15 cellular contexts compared by ENCODE assay signal in genomic region chr21:14285147-14285546, GRCh38.
A peak's percentile ranks its signal among the peaks of the same experiment; 100 is the strongest.
DNase-seq lines count a peak whose midpoint lies in the region; ATAC-seq, FAIRE-seq and TF ChIP-seq lines count a peak whose summit lies in the region.
"Had no signal": no experiment of that assay in that cellular context is flagged by ENCODE, and none has a peak within 500 bp of the region (broad histone marks: within the 10 kb centered on the region; RNA-seq: fewer than 3 reads in every experiment).

No MANE protein-coding gene starts in this region.

- intact Hi-C loops in K562 (cut with micrococcal nuclease) (no loop called here), aorta (cut with DNase I) (no loop called here)

- no peak for TF ChIP-seq POLR2A in K562 (conservative IDR thresholded peaks at IDR 0.05)

- CTCF ChIA-PET in K562 (lab: Yijun Ruan, JAX; ENCODE audit: low intra/inter-chr PET ratio) = no interaction called here

- H3K9ac ChIP-seq in KMS-11 (peak overlapping the region; percentile 24; the same call in 1 of the 2 replicates), K562 (ENCODE audit: insufficient read depth in 1 of 2, low read depth in 2 of 2, low read length in 2 of 2) (no peak overlapping the region)
- H3K9ac ChIP-seq: BLaER1 had no signal

- POLR2A ChIA-PET in K562 (lab: Yijun Ruan, JAX) = interaction anchor here (1.7 kb wide), 1 partner anchor 9 kb away, joined by 4 read pairs; no protein-coding TSS in a partner anchor

- H3K36me3 ChIP-seq in KMS-11 (ENCODE audit: insufficient read depth) (no peaks in the 10 kb centered on the region), K562 (ENCODE audit: control insufficient read depth, insufficient read depth, low read length) (no peaks in the 10 kb centered on the region), osteoblast (ENCODE audit: insufficient read depth, low read length) (no peaks in the 10 kb centered on the region), aorta (ENCODE audit: control insufficient read depth in 1 of 2, insufficient read depth in 2 of 2, low read length in 1 of 2) (no peaks in the 10 kb centered on the region)
- H3K36me3 ChIP-seq: BLaER1 had no signal

- no peak for FAIRE-seq in K562 (lab: Jason Lieb, UNC)
- FAIRE-seq: H54 had no signal

- no peak for TF ChIP-seq RAD21 in K562 (CRISPR knock-in tag; conservative IDR thresholded peaks at IDR 0.05 in 1 of 2, IDR thresholded peaks at IDR 0.05 in 1 of 2)

- H3K4me3 ChIP-seq in KMS-11 (IDR thresholded peaks at IDR 0.05; ENCODE audit: insufficient read depth, low read depth, low read length) (no peak overlapping the region), K562 (no peak overlapping the region), osteoblast (ENCODE audit: insufficient read depth, low read length) (no peak overlapping the region), aorta (ENCODE audit: low read length in 2 of 2) (no peak overlapping the region)
- H3K4me3 ChIP-seq: BLaER1 had no signal

- peaks cover 44% of the 10 kb centered on the region for H3K4me1 ChIP-seq in KMS-11 (ENCODE audit: low read depth, poor library complexity, severe bottlenecking)
- peaks cover 0 to 1% of the 10 kb centered on the region in 2 experiments; a peak in 3 of 5 replicates for H3K4me1 ChIP-seq in K562 (replicated peaks in 1 of 2; ENCODE audit: control insufficient read depth in 2 of 2, insufficient read depth in 2 of 2, low read length in 2 of 2)
- no peaks in the 10 kb centered on the region for H3K4me1 ChIP-seq in osteoblast (ENCODE audit: insufficient read depth, low read length)
- peaks cover 0 to 4% of the 10 kb centered on the region in 2 donors for H3K4me1 ChIP-seq in aorta (ENCODE audit: control insufficient read depth in 1 of 2, insufficient read depth in 2 of 2, low read length in 2 of 2)
- H3K4me1 ChIP-seq: BLaER1 had no signal

- WGBS in K562 (ENCODE audit: insufficient coverage, low coverage, missing lambda C conversion rate) = 40% methylated on average over 1 of the region's 1 CpG
- WGBS in aorta, 2 donors = 8 to 21% methylated on average over 1 of the region's 1 CpG

- H3K27me3 ChIP-seq in KMS-11 (ENCODE audit: insufficient read depth, low read depth) (no peaks in the 10 kb centered on the region), K562 (ENCODE audit: control insufficient read depth in 2 of 2, insufficient read depth in 2 of 2, low read length in 2 of 2) (no peaks in the 10 kb centered on the region), osteoblast (ENCODE audit: insufficient read depth, low read length) (no peaks in the 10 kb centered on the region), aorta (ENCODE audit: control insufficient read depth in 1 of 2, insufficient read depth in 2 of 2, low read length in 1 of 2) (no peaks in the 10 kb centered on the region)
- H3K27me3 ChIP-seq: BLaER1 had no signal

- H3K9me1 ChIP-seq in K562 (ENCODE audit: control insufficient read depth, insufficient read depth, low read length) = no peaks in the 10 kb centered on the region

- H3K4me2 ChIP-seq in KMS-11 (peak overlapping the region; percentile 60), K562 (ENCODE audit: insufficient read depth, low read length) (no peak overlapping the region), osteoblast (ENCODE audit: insufficient read depth, low read length) (no peak overlapping the region)
- H3K4me2 ChIP-seq: BLaER1 had no signal

- in situ Hi-C loops in K562 (cut with MboI) = no loop called here

- H3K9me3 ChIP-seq in K562 (replicated peaks; ENCODE audit: control insufficient read depth, insufficient read depth, low read depth, low read length) (no peaks in the 10 kb centered on the region), osteoblast (ENCODE audit: low read depth, low read length) (no peaks in the 10 kb centered on the region), aorta (ENCODE audit: control insufficient read depth, low read length) (no peaks in the 10 kb centered on the region)
- H3K9me3 ChIP-seq: BLaER1 had no signal

- H3K79me2 ChIP-seq in KMS-11 (ENCODE audit: insufficient read depth, low read depth) = no peaks in the 10 kb centered on the region
- H3K79me2 ChIP-seq in K562 (ENCODE audit: control insufficient read depth, insufficient read depth, low read length) = no peaks in the 10 kb centered on the region
- H3K79me2 ChIP-seq in osteoblast (ENCODE audit: insufficient read depth, low read length) = no peaks in the 10 kb centered on the region

- H3K27ac ChIP-seq in KMS-11 (peak overlapping the region; percentile 74), K562 (ENCODE audit: extremely low read depth, low read depth, low read length) (no peak overlapping the region), osteoblast (ENCODE audit: low read depth, low read length) (no peak overlapping the region), aorta (ENCODE audit: low read depth in 1 of 2, low read length in 2 of 2) (no peak overlapping the region)
- H3K27ac ChIP-seq: BLaER1, HL-60 had no signal

- ATAC-seq in K562 (no peak), aorta (ENCODE audit: low FRiP score) (peak; percentile 64), HG03469 (IDR thresholded peaks at IDR 0.05; ENCODE audit: unreplicated experiment) (no peak)

- BruUV-seq in K562 (replicated peaks; lab: Mats Ljungman, UMichigan) = no TSS peak

- TF ChIP-seq CTCF in KMS-11 (conservative IDR thresholded peaks at IDR 0.05; ENCODE audit: low read depth, low read length) (no peak), K562 (IDR thresholded peaks at IDR 0.05 in 2 of 3, conservative IDR thresholded peaks at IDR 0.05 in 1 of 3; ENCODE audit: insufficient read depth in 2 of 3, low read depth in 1 of 3, low read length in 3 of 3) (no peak), osteoblast (IDR thresholded peaks at IDR 0.05; ENCODE audit: extremely low read depth, low read depth, low read length) (no peak)

- H4K20me1 ChIP-seq in KMS-11 (ENCODE audit: insufficient read depth) = no peaks in the 10 kb centered on the region
- no peaks in the 10 kb centered on the region for H4K20me1 ChIP-seq in K562 (replicated peaks; ENCODE audit: control insufficient read depth, insufficient read depth, low read length)
- no peaks in the 10 kb centered on the region for H4K20me1 ChIP-seq in osteoblast (ENCODE audit: insufficient read depth, low read length)
- H4K20me1 ChIP-seq: BLaER1 had no signal

- no peak for TF ChIP-seq EP300 in K562 (IDR thresholded peaks at IDR 0.05; ENCODE audit: low read length)

- DNase-seq in K562 (ENCODE audit: extremely low read depth in 1 of 4, low spot score in 3 of 4) = no peak
- DNase-seq in osteoblast (ENCODE audit: insufficient read length, low spot score, missing footprints) = peak; percentile 35
- no peak for DNase-seq in aorta
- no peak for DNase-seq in NCI-H1092 (lab: John Stamatoyannopoulos, UW)
- DNase-seq in NCI-H69 (lab: John Stamatoyannopoulos, UW) = no peak
- DNase-seq: 8988T; CD4-positive, alpha-beta memory T cell; DMS79 treated with DMSO at 0.1 percent for 48 hours; GF-D8; HCEC 1CT had no signal

- H2AFZ ChIP-seq in KMS-11 (ENCODE audit: low read depth) = peak overlapping the region; percentile 38; the same call in 1 of the 2 replicates
- no peak overlapping the region for H2AFZ ChIP-seq in K562 (ENCODE audit: low read depth, low read length)
- no peak overlapping the region for H2AFZ ChIP-seq in osteoblast (ENCODE audit: low read length)

TF ChIP-seq in K562, 482 proteins besides CTCF, POLR2A, EP300 and RAD21:
- TF ChIP-seq ZNF316 (IDR thresholded peaks at IDR 0.05) (peak; percentile 28; the same call in 1 of the 2 replicates), MAFG (tag; conservative IDR thresholded peaks at IDR 0.05) (peak; percentile 19; the same call in 1 of the 2 replicates), CREBBP (IDR thresholded peaks at IDR 0.05; ENCODE audit: low read depth, low read length) (no peak)
TF ChIP-seq in K562: peak in this region for 2.
